ENCODE assay signal across 1 cellular context in genomic region chr20:14992071-14992654, GRCh38.
TF ChIP-seq lines count a peak whose summit lies in the region.

No MANE protein-coding gene starts in this region.

TF ChIP-seq in HepG2, 621 proteins besides CTCF, POLR2A, EP300 and RAD21 (continued from another document and continues in another):
- TF ChIP-seq NFIB (CRISPR knock-in tag; IDR thresholded peaks at IDR 0.05; ENCODE audit: borderline replicate concordance) (no peak), CAMTA2 (CRISPR knock-in tag; IDR thresholded peaks at IDR 0.05; ENCODE audit: borderline replicate concordance) (no peak), ZBED4 (CRISPR knock-in tag; IDR thresholded peaks at IDR 0.05; ENCODE audit: borderline replicate concordance) (no peak), CEBPB (IDR thresholded peaks at IDR 0.05; ENCODE audit: borderline replicate concordance, low read depth, low read length) (peak; percentile 97), YEATS4 (CRISPR knock-in tag; IDR thresholded peaks at IDR 0.05; ENCODE audit: borderline replicate concordance) (0 out of 2 replicates have a peak, but pooled peaks have one; percentile 20), KDM3A (CRISPR knock-in tag; IDR thresholded peaks at IDR 0.05; ENCODE audit: low read depth) (no peak), MNT (IDR thresholded peaks at IDR 0.05) (no peak), ZHX2 (IDR thresholded peaks at IDR 0.05; ENCODE audit: low read depth) (no peak), ZHX2 (CRISPR knock-in tag; IDR thresholded peaks at IDR 0.05; ENCODE audit: borderline replicate concordance) (no peak), KAT2B (IDR thresholded peaks at IDR 0.05; ENCODE audit: borderline replicate concordance, low read depth, low read length) (no peak), NAIF1 (CRISPR knock-in tag; IDR thresholded peaks at IDR 0.05; ENCODE audit: borderline replicate concordance) (no peak), IKZF1 (IDR thresholded peaks at IDR 0.05) (no peak), RNF219 (CRISPR knock-in tag; IDR thresholded peaks at IDR 0.05) (no peak), POGK (CRISPR knock-in tag; conservative IDR thresholded peaks at IDR 0.05) (no peak), ZNF720 (CRISPR knock-in tag; IDR thresholded peaks at IDR 0.05) (no peak), ZNF501 (CRISPR knock-in tag; IDR thresholded peaks at IDR 0.05) (no peak), ZNF382 (CRISPR knock-in tag; IDR thresholded peaks at IDR 0.05; ENCODE audit: borderline replicate concordance) (no peak), CENPT (CRISPR knock-in tag; IDR thresholded peaks at IDR 0.05; ENCODE audit: low read depth) (no peak), E2F5 (CRISPR knock-in tag; conservative IDR thresholded peaks at IDR 0.05) (no peak), ZBTB44 (CRISPR knock-in tag; IDR thresholded peaks at IDR 0.05) (no peak), HNF1B (CRISPR knock-in tag; IDR thresholded peaks at IDR 0.05) (no peak), KLF9 (CRISPR knock-in tag; IDR thresholded peaks at IDR 0.05; ENCODE audit: low read depth) (no peak), AFF4 (CRISPR knock-in tag; IDR thresholded peaks at IDR 0.05) (no peak), ZNF275 (CRISPR knock-in tag; IDR thresholded peaks at IDR 0.05; ENCODE audit: borderline replicate concordance) (no peak), SCMH1 (CRISPR knock-in tag; IDR thresholded peaks at IDR 0.05; ENCODE audit: borderline replicate concordance) (no peak), ZNF143 (CRISPR knock-in tag; IDR thresholded peaks at IDR 0.05) (no peak)
